Comparison of ENCODE assay signal across 5 cellular contexts in genomic region chr13:47239025-47239424, GRCh38.
"Had no signal": no experiment of that assay in that cellular context is flagged by ENCODE, and none has a peak within 500 bp of the region (broad histone marks: within the 10 kb centered on the region; RNA-seq: fewer than 3 reads in every experiment).

No MANE protein-coding gene starts in this region.

- H3K9ac ChIP-seq: GM23248 had no signal

- H3K4me3 Mint-ChIP-seq: H9, IgD-negative memory B cell had no signal

- H3K27me3 Mint-ChIP-seq: IgD-negative memory B cell had no signal

- H3K36me3 Mint-ChIP-seq: IgD-negative memory B cell had no signal

- H3K4me1 Mint-ChIP-seq: H9, IgD-negative memory B cell had no signal

- H2AFZ ChIP-seq: GM23248 had no signal

- H3K27ac ChIP-seq: GM23248 had no signal

- DNase-seq: GM23248, H9, HCEC 1CT, KBM-7 had no signal

- H3K4me3 ChIP-seq: GM23248 had no signal

- H3K27ac Mint-ChIP-seq: H9, IgD-negative memory B cell had no signal
